Comparison of ENCODE assay signal across 30 cellular contexts in genomic region chr5:110634475-110634874, GRCh38.
"Had no signal": no experiment of that assay in that cellular context is flagged by ENCODE, and none has a peak within 500 bp of the region (broad histone marks: within the 10 kb centered on the region; RNA-seq: fewer than 3 reads in every experiment).

No MANE protein-coding gene starts in this region.

- H3K36me3 Mint-ChIP-seq: mesothelial cell of epicardium, neural progenitor cell had no signal

- FAIRE-seq: islet of Langerhans had no signal

- H3K9me3 Mint-ChIP-seq: neural progenitor cell had no signal

- H3K4me1 ChIP-seq: esophagus squamous epithelium, heart right ventricle, left lung, neural progenitor cell, parathyroid adenoma, stomach, thyroid gland, vagina had no signal

- H3K4me3 Mint-ChIP-seq: dendritic cell treated with granulocyte-macrophage colony-stimulating factor and Interleukin-4, amounts not matched to agents 40 ng/mL and 50 ng/mL, for 4 days; mesothelial cell of epicardium; naive B cell; nephron; neural progenitor cell had no signal

- H3K4me1 Mint-ChIP-seq: mesothelial cell of epicardium, naive B cell, nephron, neural progenitor cell had no signal

- H3K9ac ChIP-seq: neural progenitor cell, parathyroid adenoma had no signal

- H2AFZ ChIP-seq: neural progenitor cell, parathyroid adenoma had no signal

- H3K4me2 ChIP-seq: neural progenitor cell, smooth muscle cell had no signal

- DNase-seq: effector CD8-positive, alpha-beta T cell; erythroblast; esophagus squamous epithelium; foreskin melanocyte; glutamatergic neuron; heart right ventricle; hippocampal formation; left cardiac atrium; left lung; mesenchymal stem cell; mucosa of descending colon; naive B cell; stimulated activated CD4-positive, alpha-beta T cell treated with anti-CD3 and anti-CD28 coated beads, Interleukin-12 subunit alpha, Interleukin-12 subunit beta, amount 100 ng/mL, for 4 hours; stimulated activated CD4-positive, alpha-beta T cell treated with anti-CD3 and anti-CD28 coated beads, Interleukin-1b, Interleukin-23, amount 100 ng/mL, for 48 hours; stimulated activated CD4-positive, alpha-beta T cell treated with anti-CD3 and anti-CD28 coated beads, Interleukin-4, amount 100 ng/mL, for 1 hour; stimulated activated CD8-positive, alpha-beta memory T cell treated with anti-CD3 and anti-CD28 coated beads, Interleukin-4, amount 100 ng/mL, for 48 hours; stimulated activated naive CD4-positive, alpha-beta T cell; stomach; thyroid gland; trophoblast cell had no signal

- H3K27me3 Mint-ChIP-seq: dendritic cell treated with granulocyte-macrophage colony-stimulating factor and Interleukin-4, amounts not matched to agents 40 ng/mL and 50 ng/mL, for 4 days; progenitor cell of endocrine pancreas had no signal

- H3K27ac Mint-ChIP-seq: dendritic cell treated with granulocyte-macrophage colony-stimulating factor and Interleukin-4, amounts not matched to agents 40 ng/mL and 50 ng/mL, for 4 days; mesothelial cell of epicardium; nephron; neural progenitor cell; progenitor cell of endocrine pancreas had no signal

- H3K27me3 ChIP-seq: esophagus squamous epithelium, heart right ventricle, left lung, neural progenitor cell, stomach, thyroid gland, vagina had no signal

- H3K4me3 ChIP-seq: esophagus squamous epithelium, heart right ventricle, left lung, mucosa of descending colon, neural progenitor cell, smooth muscle cell, stomach, thyroid gland, vagina had no signal

- H3K9me3 ChIP-seq: esophagus squamous epithelium, left lung, mucosa of descending colon, stomach, thyroid gland, vagina had no signal

- H3K36me3 ChIP-seq: esophagus squamous epithelium, heart right ventricle, left lung, neural progenitor cell, stomach, thyroid gland, vagina had no signal

- ATAC-seq: heart right ventricle, left cardiac atrium, left lung, mucosa of descending colon, sciatic nerve had no signal

- H3K27ac ChIP-seq: esophagus squamous epithelium, heart right ventricle, left lung, neural progenitor cell, parathyroid adenoma, stomach, thyroid gland, vagina had no signal

- H3K79me2 ChIP-seq: parathyroid adenoma had no signal
